Comparison of ENCODE assay signal across 1 cellular context in the genomic region with DNA sequence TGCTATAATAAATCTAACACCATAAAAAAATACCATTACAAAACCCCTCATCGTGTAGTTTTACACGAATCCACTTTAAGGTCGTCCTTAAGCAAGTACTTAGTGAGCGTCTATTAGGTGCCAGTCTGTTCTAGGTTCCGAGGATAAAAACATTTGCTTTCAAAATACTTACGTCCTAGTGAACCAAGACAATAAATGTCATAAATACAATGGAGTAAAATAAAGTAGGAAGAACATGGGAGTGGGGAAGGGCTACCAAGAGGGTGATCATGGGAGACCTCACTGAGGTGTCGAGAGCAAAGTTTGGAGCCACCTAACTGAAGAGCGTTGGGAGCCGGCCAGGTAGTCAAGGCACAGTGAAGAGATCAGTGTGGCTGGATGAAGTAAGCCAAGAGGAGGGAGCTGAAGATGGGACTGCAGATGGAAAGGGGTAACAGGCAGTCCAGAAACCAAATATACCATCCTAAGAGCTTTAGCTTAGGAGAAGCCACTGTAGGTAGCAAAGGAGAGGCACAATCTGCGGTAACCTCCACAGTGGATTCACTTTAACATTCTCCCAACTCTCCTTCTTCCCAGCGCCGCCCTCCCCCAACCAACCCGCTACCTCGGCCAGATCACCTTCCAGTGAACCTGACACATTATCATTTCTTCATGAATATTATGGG.
TF ChIP-seq lines count a peak whose summit lies in the region.

No MANE protein-coding gene starts in this region.

TF ChIP-seq in endothelial cell of umbilical vein, 7 proteins besides CTCF, POLR2A, EP300 and RAD21:
- TF ChIP-seq GATA2 (IDR thresholded peaks at IDR 0.05; ENCODE audit: insufficient read depth, insufficient read length, low read depth, low read length), result no peak
- TF ChIP-seq POLR2AphosphoS5 (IDR thresholded peaks at IDR 0.05; ENCODE audit: insufficient read depth, low read depth, low read length), result no peak
- no peak for TF ChIP-seq FOS (IDR thresholded peaks at IDR 0.05; ENCODE audit: borderline replicate concordance, insufficient read depth, low read length)
- TF ChIP-seq MYC (IDR thresholded peaks at IDR 0.05; ENCODE audit: low read depth, low read length), result no peak
- TF ChIP-seq MAX (IDR thresholded peaks at IDR 0.05; ENCODE audit: insufficient read depth, insufficient read length), result no peak
- TF ChIP-seq JUN (IDR thresholded peaks at IDR 0.05; ENCODE audit: borderline replicate concordance, insufficient read depth, insufficient read length, low read depth), result no peak
- TF ChIP-seq EZH2 (IDR thresholded peaks at IDR 0.05; ENCODE audit: borderline replicate concordance, low read depth, low read length, severe bottlenecking), result no peak
